Comparison of ENCODE assay signal across 10 cellular contexts in the genomic region with DNA sequence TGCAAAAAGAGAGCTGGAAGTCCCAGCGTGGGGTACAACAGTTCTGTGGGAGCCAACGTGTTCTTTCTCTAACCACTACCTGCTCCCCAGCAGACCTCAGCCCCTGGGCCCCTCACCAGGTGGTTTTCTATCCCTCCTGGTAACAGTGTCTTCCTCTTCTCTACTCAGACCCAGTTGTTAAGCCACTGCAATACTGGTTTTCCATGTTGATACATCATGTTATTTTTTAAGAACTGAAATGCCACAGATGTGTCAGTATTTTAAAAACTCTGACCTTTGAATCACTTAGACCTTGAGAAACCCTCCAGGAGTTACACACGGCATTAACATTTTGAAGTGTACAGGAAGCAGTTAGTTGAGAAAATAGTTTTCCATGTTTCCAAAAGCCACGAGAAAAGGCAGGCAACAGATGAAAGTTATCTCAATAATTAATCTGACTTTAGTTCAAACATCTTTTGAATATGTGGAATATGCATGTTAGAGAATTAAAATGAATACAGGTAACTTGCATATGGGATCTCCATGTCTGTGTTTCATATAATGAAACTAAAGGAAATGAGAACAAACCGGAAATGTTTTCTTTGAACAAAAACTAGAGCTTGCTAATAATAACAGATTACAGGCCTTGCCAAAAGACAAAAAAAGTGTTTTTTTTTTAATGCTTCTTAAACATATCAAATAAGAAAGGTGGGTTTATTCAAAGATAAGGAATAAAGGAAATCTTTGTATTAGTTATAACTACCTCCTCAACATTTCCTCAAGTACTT.
DNase-seq lines count a peak whose midpoint lies in the region; ATAC-seq and TF ChIP-seq lines count a peak whose summit lies in the region.
"Had no signal": no experiment of that assay in that cellular context is flagged by ENCODE, and none has a peak within 500 bp of the region (broad histone marks: within the 10 kb centered on the region; RNA-seq: fewer than 3 reads in every experiment).

No MANE protein-coding gene starts in this region.

- peak overlapping the region; percentile 84 for H3K27ac Mint-ChIP-seq in activated CD8-positive, alpha-beta memory T cell treated with anti-CD3 and anti-CD28 coated beads, Interleukin-2, amount 10 ng/mL, durations not matched to agents 7 days and 5 days
- H3K27ac Mint-ChIP-seq in activated B cell treated with CpG ODN at 0.5 μM for 24 hours: peak overlapping the region; percentile 41
- no peak overlapping the region for H3K27ac Mint-ChIP-seq in stimulated activated naive B cell treated with anti-CD40 and anti-IgM and Interleukin-4, amounts not matched to agents 10 μg/mL and 1 μg/mL and 100 μg/mL, for 72 hours
- H3K27ac Mint-ChIP-seq: endodermal cell had no signal

- H3K9me3 Mint-ChIP-seq in activated CD8-positive, alpha-beta memory T cell treated with anti-CD3 and anti-CD28 coated beads, Interleukin-2, amount 10 ng/mL, durations not matched to agents 7 days and 5 days (ENCODE audit: low read depth): no peaks in the 10 kb centered on the region
- H3K9me3 Mint-ChIP-seq in activated B cell treated with CpG ODN at 0.5 μM for 24 hours: no peaks in the 10 kb centered on the region
- H3K9me3 Mint-ChIP-seq in stimulated activated naive B cell treated with anti-CD40 and anti-IgM and Interleukin-4, amounts not matched to agents 10 μg/mL and 1 μg/mL and 100 μg/mL, for 72 hours: no peaks in the 10 kb centered on the region

- H3K4me3 ChIP-seq in upper lobe of right lung: no peak overlapping the region
- H3K4me3 ChIP-seq: upper lobe of left lung had no signal

- H3K27me3 Mint-ChIP-seq in activated CD8-positive, alpha-beta memory T cell treated with anti-CD3 and anti-CD28 coated beads, Interleukin-2, amount 10 ng/mL, durations not matched to agents 7 days and 5 days: no peaks in the 10 kb centered on the region
- no peaks in the 10 kb centered on the region for H3K27me3 Mint-ChIP-seq in activated B cell treated with CpG ODN at 0.5 μM for 24 hours
- no peaks in the 10 kb centered on the region for H3K27me3 Mint-ChIP-seq in stimulated activated naive B cell treated with anti-CD40 and anti-IgM and Interleukin-4, amounts not matched to agents 10 μg/mL and 1 μg/mL and 100 μg/mL, for 72 hours

- intact Hi-C loops in activated B cell treated with CpG ODN at 0.5 μM for 24 hours (cut with micrococcal nuclease): no loop called here
- intact Hi-C loops in upper lobe of right lung (cut with DNase I): no loop called here

- no peaks in the 10 kb centered on the region for H3K9me3 ChIP-seq in upper lobe of right lung
- H3K9me3 ChIP-seq: upper lobe of left lung had no signal

- peaks cover 38% of the 10 kb centered on the region for H3K36me3 Mint-ChIP-seq in activated CD8-positive, alpha-beta memory T cell treated with anti-CD3 and anti-CD28 coated beads, Interleukin-2, amount 10 ng/mL, durations not matched to agents 7 days and 5 days
- H3K36me3 Mint-ChIP-seq in activated B cell treated with CpG ODN at 0.5 μM for 24 hours (ENCODE audit: low read depth): peaks cover 35% of the 10 kb centered on the region
- H3K36me3 Mint-ChIP-seq in stimulated activated naive B cell treated with anti-CD40 and anti-IgM and Interleukin-4, amounts not matched to agents 10 μg/mL and 1 μg/mL and 100 μg/mL, for 72 hours: peaks cover 26 to 54% of the 10 kb centered on the region in 2 donors

- no peaks in the 10 kb centered on the region for H3K36me3 ChIP-seq in upper lobe of right lung
- H3K36me3 ChIP-seq: upper lobe of left lung had no signal

- H3K4me1 Mint-ChIP-seq in activated CD8-positive, alpha-beta memory T cell treated with anti-CD3 and anti-CD28 coated beads, Interleukin-2, amount 10 ng/mL, durations not matched to agents 7 days and 5 days: peaks cover 46% of the 10 kb centered on the region
- peaks cover 19% of the 10 kb centered on the region for H3K4me1 Mint-ChIP-seq in activated B cell treated with CpG ODN at 0.5 μM for 24 hours
- H3K4me1 Mint-ChIP-seq in stimulated activated naive B cell treated with anti-CD40 and anti-IgM and Interleukin-4, amounts not matched to agents 10 μg/mL and 1 μg/mL and 100 μg/mL, for 72 hours: peaks cover 10 to 21% of the 10 kb centered on the region in 2 donors

- DNase-seq in activated CD8-positive, alpha-beta memory T cell treated with anti-CD3 and anti-CD28 coated beads, Interleukin-2, amount 10 ng/mL, durations not matched to agents 7 days and 5 days: no peak
- DNase-seq in activated CD8-positive, alpha-beta memory T cell treated with anti-CD3 and anti-CD28 coated beads, Interleukin-2, amount 50 U/mL, for 4 hours: no peak
- no peak for DNase-seq in activated B cell treated with CpG ODN at 0.5 μM for 24 hours
- no peak for DNase-seq in stimulated activated naive B cell treated with anti-CD40 and anti-IgM and Interleukin-4, amounts not matched to agents 10 μg/mL and 1 μg/mL and 100 μg/mL, for 72 hours
- no peak for DNase-seq in upper lobe of right lung
- DNase-seq in GM03348 (ENCODE audit: low spot score): no peak
- no peak for DNase-seq in cortex of kidney (lab: John Stamatoyannopoulos, UW)
- DNase-seq: endodermal cell, upper lobe of left lung had no signal

- peak overlapping the region; percentile 57 for H3K4me3 Mint-ChIP-seq in activated CD8-positive, alpha-beta memory T cell treated with anti-CD3 and anti-CD28 coated beads, Interleukin-2, amount 10 ng/mL, durations not matched to agents 7 days and 5 days
- no peak overlapping the region for H3K4me3 Mint-ChIP-seq in activated B cell treated with CpG ODN at 0.5 μM for 24 hours
- H3K4me3 Mint-ChIP-seq in stimulated activated naive B cell treated with anti-CD40 and anti-IgM and Interleukin-4, amounts not matched to agents 10 μg/mL and 1 μg/mL and 100 μg/mL, for 72 hours: peak overlapping the region in 1 of 2 donors; percentile 26
- H3K4me3 Mint-ChIP-seq: endodermal cell had no signal

- POLR2A ChIA-PET in activated B cell treated with CpG ODN at 0.5 μM for 24 hours (lab: Charles Lee): no interaction called here

- ATAC-seq in activated CD8-positive, alpha-beta memory T cell treated with anti-CD3 and anti-CD28 coated beads, Interleukin-2, amount 10 ng/mL, durations not matched to agents 7 days and 5 days: peak; percentile 48
- ATAC-seq in HG02798 (IDR thresholded peaks at IDR 0.05; ENCODE audit: poor library complexity, unreplicated experiment) (peak; percentile 58), activated B cell treated with CpG ODN at 0.5 μM for 24 hours (ENCODE audit: low read depth) (no peak), upper lobe of right lung (no peak)
- ATAC-seq in stimulated activated naive B cell treated with anti-CD40 and anti-IgM and Interleukin-4, amounts not matched to agents 10 μg/mL and 1 μg/mL and 100 μg/mL, for 72 hours (replicated peaks): peak; percentile 65 to 71

- H3K27me3 ChIP-seq in upper lobe of right lung: no peaks in the 10 kb centered on the region
- H3K27me3 ChIP-seq: upper lobe of left lung had no signal

- no peak overlapping the region for H3K27ac ChIP-seq in upper lobe of right lung
- H3K27ac ChIP-seq: upper lobe of left lung had no signal

- CTCF ChIA-PET in activated CD8-positive, alpha-beta memory T cell treated with anti-CD3 and anti-CD28 coated beads, Interleukin-2, amount 10 ng/mL, durations not matched to agents 7 days and 5 days (lab: Charles Lee): no interaction called here
- CTCF ChIA-PET in activated B cell treated with CpG ODN at 0.5 μM for 24 hours (lab: Charles Lee): no interaction called here

- TF ChIP-seq CTCF in activated B cell treated with CpG ODN at 0.5 μM for 24 hours (IDR thresholded peaks at IDR 0.05): no peak
- TF ChIP-seq CTCF in upper lobe of right lung (IDR thresholded peaks at IDR 0.05): no peak

- H3K4me1 ChIP-seq in upper lobe of right lung: no peaks in the 10 kb centered on the region
- H3K4me1 ChIP-seq: upper lobe of left lung had no signal

Comparison
In these comparisons a context has a peak if more than half of its experiments do, and no peak if none do; other contexts are left out.
1. ATAC-seq: peak in activated CD8-positive, alpha-beta memory T cell treated with anti-CD3 and anti-CD28 coated beads, Interleukin-2, amount 10 ng/mL, durations not matched to agents 7 days and 5 days (single experiment), HG02798 (single experiment) and stimulated activated naive B cell treated with anti-CD40 and anti-IgM and Interleukin-4, amounts not matched to agents 10 μg/mL and 1 μg/mL and 100 μg/mL, for 72 hours (2 of 2); none in activated B cell treated with CpG ODN at 0.5 μM for 24 hours (single experiment) and upper lobe of right lung (single experiment).